ENCODE assay signal across 2 cellular contexts in the genomic region with DNA sequence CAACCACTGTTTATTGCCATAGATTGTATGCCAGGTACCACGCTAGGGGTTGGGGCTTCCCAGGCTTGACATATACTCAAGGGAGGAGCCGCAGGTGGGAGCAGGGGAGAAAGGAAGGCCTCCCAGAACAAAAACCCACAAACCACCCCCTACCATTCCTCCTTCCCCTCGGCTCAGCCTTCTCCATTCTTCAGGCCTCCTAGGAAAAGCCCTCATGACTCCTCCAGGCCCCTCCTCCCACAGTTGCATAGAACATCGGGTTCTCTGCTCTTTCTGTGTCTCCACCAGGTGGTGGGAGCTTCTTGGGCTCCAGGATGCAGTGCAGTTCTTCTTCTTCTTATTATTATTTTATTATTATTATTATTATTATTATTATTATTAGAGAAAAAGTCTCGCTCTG.
TF ChIP-seq lines count a peak whose summit lies in the region.

No MANE protein-coding gene starts in this region.

TF ChIP-seq in HCT116, 20 proteins besides CTCF, POLR2A, EP300 and RAD21:
- TF ChIP-seq, protein P1, sequence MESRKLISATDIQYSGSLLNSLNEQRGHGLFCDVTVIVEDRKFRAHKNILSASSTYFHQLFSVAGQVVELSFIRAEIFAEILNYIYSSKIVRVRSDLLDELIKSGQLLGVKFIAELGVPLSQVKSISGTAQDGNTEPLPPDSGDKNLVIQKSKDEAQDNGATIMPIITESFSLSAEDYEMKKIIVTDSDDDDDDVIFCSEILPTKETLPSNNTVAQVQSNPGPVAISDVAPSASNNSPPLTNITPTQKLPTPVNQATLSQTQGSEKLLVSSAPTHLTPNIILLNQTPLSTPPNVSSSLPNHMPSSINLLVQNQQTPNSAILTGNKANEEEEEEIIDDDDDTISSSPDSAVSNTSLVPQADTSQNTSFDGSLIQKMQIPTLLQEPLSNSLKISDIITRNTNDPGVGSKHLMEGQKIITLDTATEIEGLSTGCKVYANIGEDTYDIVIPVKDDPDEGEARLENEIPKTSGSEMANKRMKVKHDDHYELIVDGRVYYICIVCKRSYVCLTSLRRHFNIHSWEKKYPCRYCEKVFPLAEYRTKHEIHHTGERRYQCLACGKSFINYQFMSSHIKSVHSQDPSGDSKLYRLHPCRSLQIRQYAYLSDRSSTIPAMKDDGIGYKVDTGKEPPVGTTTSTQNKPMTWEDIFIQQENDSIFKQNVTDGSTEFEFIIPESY (IDR thresholded peaks at IDR 0.05; ENCODE audit: extremely low read depth, insufficient replicate concordance, low read length): no peak
- TF ChIP-seq POLR2AphosphoS5 (IDR thresholded peaks at IDR 0.05; ENCODE audit: low read depth, low read length) (no peak), ZFX (IDR thresholded peaks at IDR 0.05) (no peak), JUND (IDR thresholded peaks at IDR 0.05) (no peak), EGR1 (IDR thresholded peaks at IDR 0.05; ENCODE audit: low read depth) (no peak), SRF (IDR thresholded peaks at IDR 0.05; ENCODE audit: low read depth) (no peak), FOSL1 (IDR thresholded peaks at IDR 0.05; ENCODE audit: low read depth) (no peak), SIN3A (IDR thresholded peaks at IDR 0.05; ENCODE audit: low read depth) (no peak), MAX (IDR thresholded peaks at IDR 0.05) (no peak), CBX3 (IDR thresholded peaks at IDR 0.05; ENCODE audit: low read depth) (no peak), CEBPB (IDR thresholded peaks at IDR 0.05; ENCODE audit: low read depth) (no peak)

TF ChIP-seq in H1, 55 proteins besides CTCF, POLR2A, EP300 and RAD21:
- TF ChIP-seq MAX (IDR thresholded peaks at IDR 0.05) (no peak), JUND (IDR thresholded peaks at IDR 0.05; ENCODE audit: low read length) (no peak), BACH1 (IDR thresholded peaks at IDR 0.05; ENCODE audit: low read length) (no peak), CBX8 (IDR thresholded peaks at IDR 0.05; ENCODE audit: borderline replicate concordance, low read depth, low read length) (no peak), CREB1 (IDR thresholded peaks at IDR 0.05) (no peak), SRF (IDR thresholded peaks at IDR 0.05; ENCODE audit: low read depth, low read length) (no peak), RXRA (IDR thresholded peaks at IDR 0.05; ENCODE audit: insufficient read depth, low read depth, low read length) (no peak), CTBP2 (IDR thresholded peaks at IDR 0.05; ENCODE audit: borderline replicate concordance, insufficient read depth, insufficient read length, low read length) (no peak), PHF8 (conservative IDR thresholded peaks at IDR 0.05; ENCODE audit: low read depth, low read length) (no peak), CHD2 (IDR thresholded peaks at IDR 0.05; ENCODE audit: low read length) (no peak), CEBPB (IDR thresholded peaks at IDR 0.05; ENCODE audit: low read depth, low read length) (no peak), BRCA1 (IDR thresholded peaks at IDR 0.05; ENCODE audit: low read depth, low read length) (no peak)
- TF ChIP-seq, protein P2, sequence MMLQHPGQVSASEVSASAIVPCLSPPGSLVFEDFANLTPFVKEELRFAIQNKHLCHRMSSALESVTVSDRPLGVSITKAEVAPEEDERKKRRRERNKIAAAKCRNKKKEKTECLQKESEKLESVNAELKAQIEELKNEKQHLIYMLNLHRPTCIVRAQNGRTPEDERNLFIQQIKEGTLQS (IDR thresholded peaks at IDR 0.05; ENCODE audit: insufficient read depth, low read depth, low read length): no peak
